ENCODE assay signal across 22 cellular contexts in the genomic region with DNA sequence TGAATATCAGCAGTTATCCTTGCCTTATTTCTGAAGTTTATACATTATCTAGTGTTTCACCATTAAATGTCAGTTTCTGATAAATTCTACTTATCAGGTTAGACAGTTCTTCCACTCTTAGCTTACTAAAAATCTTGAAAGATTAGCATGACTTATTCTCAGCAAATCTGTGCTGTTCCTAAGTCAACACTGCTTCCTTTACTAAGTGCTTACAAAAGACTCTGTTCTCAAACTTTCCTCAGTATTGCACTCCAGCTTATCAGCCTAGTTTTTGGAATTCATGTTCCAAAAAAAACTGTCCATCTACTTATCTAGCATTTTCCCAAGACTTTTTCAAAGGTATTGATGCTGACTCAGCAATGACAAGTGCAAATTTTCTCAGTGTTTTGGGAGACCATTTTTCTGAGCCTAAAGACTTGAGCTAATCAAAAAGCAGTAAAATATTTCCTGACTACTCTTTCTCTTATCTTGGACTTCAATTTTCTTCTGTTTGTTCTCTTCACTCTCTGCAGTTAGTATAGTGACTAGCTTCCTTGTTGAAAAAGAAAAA.
"Had no signal": no experiment of that assay in that cellular context is flagged by ENCODE, and none has a peak within 500 bp of the region (broad histone marks: within the 10 kb centered on the region; RNA-seq: fewer than 3 reads in every experiment).

No MANE protein-coding gene starts in this region.

- H3K9ac ChIP-seq: KMS-11 had no signal

- DNase-seq: MV-4-11, NCI-H1048, NCI-H1105 treated with DMSO at 0.1 percent for 48 hours, NCI-H1417 treated with DMSO at 0.1 percent for 48 hours, NCI-H146, NCI-H1694 treated with DMSO at 0.1 percent for 48 hours, NCI-H1930, NCI-H2081, NCI-H2107, NCI-H2227 treated with DMSO at 0.1 percent for 48 hours, NCI-H524, NCI-H69, NCI-H774, Right ventricle myocardium superior, RPMI8226, SIG-M5 had no signal

- H3K9me3 ChIP-seq: SJSA1 had no signal

- H3K27me3 ChIP-seq: SJSA1 had no signal

- H3K27ac ChIP-seq: HL-60, KMS-11, SJSA1, SK-N-MC had no signal

- H3K36me3 ChIP-seq: SJSA1 had no signal

- H3K4me3 ChIP-seq: SJSA1, SK-N-MC had no signal

- FAIRE-seq: HTR-8/SVneo, RCC 7860 had no signal

- H3K4me2 ChIP-seq: KMS-11 had no signal
